ENCODE assay signal across 1 cellular context in genomic region chr11:94129505-94130335, GRCh38.
TF ChIP-seq lines count a peak whose summit lies in the region.

No MANE protein-coding gene starts in this region.

TF ChIP-seq in HepG2, 621 proteins besides CTCF, POLR2A, EP300 and RAD21 (continued from another document):
- TF ChIP-seq E2F5 (CRISPR knock-in tag; conservative IDR thresholded peaks at IDR 0.05), result no peak
TF ChIP-seq in HepG2: peak in this region for 20.
